Comparison of ENCODE assay signal across 8 cellular contexts in the genomic region with DNA sequence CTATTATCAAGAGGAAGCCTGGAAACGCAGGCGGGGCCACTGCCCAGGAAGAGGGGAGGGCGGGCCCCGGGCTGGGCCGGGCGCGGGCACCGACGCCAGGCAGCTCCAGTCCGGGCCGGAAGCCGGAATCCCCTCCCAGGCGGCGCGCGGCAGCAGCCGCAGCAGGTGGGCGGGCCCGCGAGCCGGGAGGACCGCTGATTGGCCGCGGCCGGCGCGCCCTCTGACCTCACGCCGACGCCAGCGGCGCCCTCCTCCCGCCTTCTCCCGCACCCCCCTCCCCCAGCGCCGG. TPM values are rescaled to one million over a fixed set of nuclear protein-coding genes. Genes with fewer than 3 reads are reported as not detected.
DNase-seq lines count a peak whose midpoint lies in the region; ATAC-seq and TF ChIP-seq lines count a peak whose summit lies in the region.

No MANE protein-coding gene starts in this region.

- DNase-seq in NCI-H1694 (lab: John Stamatoyannopoulos, UW) = peak; percentile 81
- peak; percentile 88 to 95 (median 91) for DNase-seq in T-helper 17 cell
- peak; percentile 52 to 94 (median 87) for DNase-seq in anterior cingulate cortex (lab: John Stamatoyannopoulos, UW)
- peak; percentile 96 for DNase-seq in right atrium auricular region (ENCODE audit: low spot score)
- DNase-seq in psoas muscle = peak; percentile 95 to 97

- peaks cover 28% of the 10 kb centered on the region for H3K4me1 Mint-ChIP-seq in T-helper 17 cell

- H3K36me3 ChIP-seq in right atrium auricular region = peaks cover 12% of the 10 kb centered on the region
- H3K36me3 ChIP-seq in psoas muscle (ENCODE audit: insufficient read depth in 1 of 2, low read depth in 1 of 2) = peaks cover 3 to 27% of the 10 kb centered on the region in 2 donors
- H3K36me3 ChIP-seq in urinary bladder (ENCODE audit: insufficient read depth) = no peaks in the 10 kb centered on the region

- peaks cover 0 to 41% of the 10 kb centered on the region in 2 donors for H3K4me1 ChIP-seq in right atrium auricular region
- peaks cover 39% of the 10 kb centered on the region for H3K4me1 ChIP-seq in psoas muscle
- H3K4me1 ChIP-seq in urinary bladder (ENCODE audit: insufficient read depth) = no peaks in the 10 kb centered on the region

- ATAC-seq in GM18498 (IDR thresholded peaks at IDR 0.05; ENCODE audit: unreplicated experiment) (peak; percentile 91), HG02885 (IDR thresholded peaks at IDR 0.05; ENCODE audit: poor library complexity, unreplicated experiment) (peak; percentile 84), T-helper 17 cell (peak; percentile 92), psoas muscle (peak; percentile 90 to 93 (median 92))

- H3K27ac ChIP-seq in right atrium auricular region (peak overlapping the region; percentile 98 to 99), psoas muscle (peak overlapping the region; percentile 98), urinary bladder (ENCODE audit: low read depth) (peak overlapping the region; percentile 98)

- H3K9me3 ChIP-seq in T-helper 17 cell (ENCODE audit: control insufficient read depth, low read length, poor library complexity, severe bottlenecking) (no peaks in the 10 kb centered on the region), right atrium auricular region (no peaks in the 10 kb centered on the region), psoas muscle (no peaks in the 10 kb centered on the region)

- intact Hi-C loops in psoas muscle (cut with DNase I) = loop anchor here (1.0 to 5.0 kb wide), 3 partner anchors 21 to 36 kb away; partner anchors contain the start of genes BAZ1B (in 1 of the 2) and TBL2 (in 1 of the 2)

- 0% methylated on average over 17 to 36 of the region's 36 CpGs; no CpG with 5 or more reads in 1 of the 3 donors for WGBS in psoas muscle, 3 donors
- under 1% methylated on average over 36 of the region's 36 CpGs for WGBS in urinary bladder

- peak overlapping the region; percentile 75 to 94 for H3K4me3 ChIP-seq in right atrium auricular region
- peak overlapping the region; percentile 80 for H3K4me3 ChIP-seq in psoas muscle
- peak overlapping the region; percentile 83 for H3K4me3 ChIP-seq in urinary bladder (ENCODE audit: low read depth, low read length)

- no peaks in the 10 kb centered on the region for H3K27me3 Mint-ChIP-seq in T-helper 17 cell

- TF ChIP-seq CTCF in right atrium auricular region (IDR thresholded peaks at IDR 0.05) (no peak), psoas muscle (IDR thresholded peaks at IDR 0.05) (no peak)

- peak overlapping the region; percentile 95 for H3K4me3 Mint-ChIP-seq in T-helper 17 cell

- H3K27ac Mint-ChIP-seq in T-helper 17 cell = peak overlapping the region; percentile 95

- no peaks in the 10 kb centered on the region for H3K27me3 ChIP-seq in right atrium auricular region
- H3K27me3 ChIP-seq in psoas muscle (ENCODE audit: insufficient read depth in 3 of 3, low read length in 2 of 3) = no peaks in the 10 kb centered on the region

- peaks cover 1% of the 10 kb centered on the region for H3K36me3 Mint-ChIP-seq in T-helper 17 cell (ENCODE audit: low read depth)

RNA-seq across cellular contexts. Expression of gene BCL7B, which starts 0.4 kb away (rescaled TPM):
- total RNA-seq in T-helper 17 cell (100 to 1,000 TPM; 112 to 116 TPM), right atrium auricular region (100 to 1,000 TPM; 108 to 128 TPM), psoas muscle (10 to 100 TPM; 55.8 to 96.5 (median 88.1) TPM), urinary bladder (6.9 TPM)
- polyA plus RNA-seq in psoas muscle (100 to 1,000 TPM in 2 of 3 donors, 10 to 100 TPM in 1; 88.7 to 130 (median 105) TPM), urinary bladder (79.2 TPM)

RNA-seq across cellular contexts. Expression of gene TBL2, which starts 21.3 kb away (rescaled TPM):
- total RNA-seq in T-helper 17 cell (10 to 100 TPM; 15.3 to 22.9 TPM), right atrium auricular region (10 to 100 TPM; 20.5 to 28.3 TPM), psoas muscle (10 to 100 TPM; 10.3 to 16.1 (median 11.8) TPM), urinary bladder (57.1 TPM)
- polyA plus RNA-seq in psoas muscle (10 to 100 TPM in 1 of 3 donors, 1 to 10 TPM in 2; 8.1 to 15.0 (median 9.6) TPM), urinary bladder (26.4 TPM)

RNA-seq across cellular contexts. Expression of gene BAZ1B, which starts 35.0 kb away (rescaled TPM):
- total RNA-seq in T-helper 17 cell = 10 to 100 TPM; 51.2 to 52.6 TPM
- 10 to 100 TPM; 29.0 to 37.7 TPM for total RNA-seq in right atrium auricular region
- 10 to 100 TPM; 39.5 to 49.8 (median 42.3) TPM for total RNA-seq in psoas muscle
- polyA plus RNA-seq in psoas muscle = 10 to 100 TPM; 15.7 to 50.6 (median 15.8) TPM
- total RNA-seq in urinary bladder = 60.0 TPM
- polyA plus RNA-seq in urinary bladder = 37.1 TPM

Comparison
In these comparisons a context has a peak if more than half of its experiments do, and no peak if none do; other contexts are left out.
1. Peak in every context shown above with its lines: DNase-seq, ATAC-seq, H3K4me3 ChIP-seq and H3K27ac ChIP-seq.